ENCODE assay signal across 1 cellular context in the genomic region with DNA sequence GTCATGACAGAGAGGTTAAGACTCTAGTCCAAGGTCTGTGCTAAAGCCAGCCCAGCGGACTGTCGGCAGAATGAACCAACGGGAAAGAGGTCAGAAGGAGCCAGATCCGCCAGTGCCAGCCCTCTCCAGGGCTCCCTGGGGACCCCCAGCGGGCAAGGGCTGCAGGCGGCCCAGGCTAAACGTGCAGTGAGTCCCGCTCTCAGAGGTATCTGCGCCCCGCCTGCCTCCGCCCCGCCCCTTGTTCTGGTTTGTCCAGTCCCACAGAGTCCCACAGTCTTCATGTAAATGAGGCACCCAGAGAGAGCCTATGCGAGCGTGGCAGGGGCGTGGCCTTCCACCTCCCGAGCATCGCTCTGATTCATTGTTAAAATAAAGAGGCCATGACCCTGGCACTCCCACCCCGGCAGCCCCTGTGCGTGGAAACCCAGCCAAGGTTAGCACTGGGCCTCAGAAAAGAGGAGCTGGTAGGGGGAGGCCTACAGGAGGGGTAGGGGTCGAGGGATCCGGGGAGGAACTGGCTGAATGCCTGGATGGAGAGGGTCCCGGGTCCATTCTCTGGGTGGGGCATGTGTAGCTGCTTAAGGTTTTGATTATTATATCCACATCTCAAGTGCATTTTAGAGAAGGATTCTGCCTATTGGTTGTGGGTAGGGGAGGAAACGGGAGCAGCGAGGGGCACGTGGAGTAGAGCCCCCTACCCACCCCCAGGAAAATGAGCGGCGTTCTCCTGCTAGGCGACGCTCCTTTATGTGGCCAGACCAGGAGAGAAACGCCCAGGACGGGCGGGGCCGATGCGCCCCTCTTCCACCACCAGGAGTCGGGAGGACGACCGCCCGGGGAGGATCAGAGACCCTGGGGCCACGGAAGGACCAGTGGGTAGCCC.
TF ChIP-seq lines count a peak whose summit lies in the region.

A gene with protein sequence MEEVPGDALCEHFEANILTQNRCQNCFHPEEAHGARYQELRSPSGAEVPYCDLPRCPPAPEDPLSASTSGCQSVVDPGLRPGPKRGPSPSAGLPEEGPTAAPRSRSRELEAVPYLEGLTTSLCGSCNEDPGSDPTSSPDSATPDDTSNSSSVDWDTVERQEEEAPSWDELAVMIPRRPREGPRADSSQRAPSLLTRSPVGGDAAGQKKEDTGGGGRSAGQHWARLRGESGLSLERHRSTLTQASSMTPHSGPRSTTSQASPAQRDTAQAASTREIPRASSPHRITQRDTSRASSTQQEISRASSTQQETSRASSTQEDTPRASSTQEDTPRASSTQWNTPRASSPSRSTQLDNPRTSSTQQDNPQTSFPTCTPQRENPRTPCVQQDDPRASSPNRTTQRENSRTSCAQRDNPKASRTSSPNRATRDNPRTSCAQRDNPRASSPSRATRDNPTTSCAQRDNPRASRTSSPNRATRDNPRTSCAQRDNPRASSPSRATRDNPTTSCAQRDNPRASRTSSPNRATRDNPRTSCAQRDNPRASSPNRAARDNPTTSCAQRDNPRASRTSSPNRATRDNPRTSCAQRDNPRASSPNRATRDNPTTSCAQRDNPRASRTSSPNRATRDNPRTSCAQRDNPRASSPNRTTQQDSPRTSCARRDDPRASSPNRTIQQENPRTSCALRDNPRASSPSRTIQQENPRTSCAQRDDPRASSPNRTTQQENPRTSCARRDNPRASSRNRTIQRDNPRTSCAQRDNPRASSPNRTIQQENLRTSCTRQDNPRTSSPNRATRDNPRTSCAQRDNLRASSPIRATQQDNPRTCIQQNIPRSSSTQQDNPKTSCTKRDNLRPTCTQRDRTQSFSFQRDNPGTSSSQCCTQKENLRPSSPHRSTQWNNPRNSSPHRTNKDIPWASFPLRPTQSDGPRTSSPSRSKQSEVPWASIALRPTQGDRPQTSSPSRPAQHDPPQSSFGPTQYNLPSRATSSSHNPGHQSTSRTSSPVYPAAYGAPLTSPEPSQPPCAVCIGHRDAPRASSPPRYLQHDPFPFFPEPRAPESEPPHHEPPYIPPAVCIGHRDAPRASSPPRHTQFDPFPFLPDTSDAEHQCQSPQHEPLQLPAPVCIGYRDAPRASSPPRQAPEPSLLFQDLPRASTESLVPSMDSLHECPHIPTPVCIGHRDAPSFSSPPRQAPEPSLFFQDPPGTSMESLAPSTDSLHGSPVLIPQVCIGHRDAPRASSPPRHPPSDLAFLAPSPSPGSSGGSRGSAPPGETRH (N-terminal part only) (plus strand): TSS at position 392 of the 883 bp plus-strand sequence. CDS start 4,318 bp downstream, outside the sequence.

TF ChIP-seq in HEK293, 187 proteins besides CTCF, POLR2A, EP300 and RAD21 (continued from another document and continues in another):
- TF ChIP-seq KLF7 (tag by site-specific recombination; IDR thresholded peaks at IDR 0.05; ENCODE audit: borderline replicate concordance) (no peak), OSR2 (tag by site-specific recombination; IDR thresholded peaks at IDR 0.05) (no peak), ZNF114 (tag by site-specific recombination; IDR thresholded peaks at IDR 0.05) (no peak), ZNF211 (tag by site-specific recombination; IDR thresholded peaks at IDR 0.05; ENCODE audit: low read depth) (no peak), ZFP69B (tag by site-specific recombination; IDR thresholded peaks at IDR 0.05) (no peak), ZNF610 (tag by site-specific recombination; IDR thresholded peaks at IDR 0.05; ENCODE audit: borderline replicate concordance) (no peak), ZNF302 (tag by site-specific recombination; IDR thresholded peaks at IDR 0.05; ENCODE audit: low read depth) (no peak), ZNF600 (tag by site-specific recombination; IDR thresholded peaks at IDR 0.05) (0 out of 2 replicates have a peak, but pooled peaks have one; percentile 40), ZNF629 (tag by site-specific recombination; IDR thresholded peaks at IDR 0.05) (peak; percentile 32; the same call in 1 of the 2 replicates), SP7 (tag by site-specific recombination; IDR thresholded peaks at IDR 0.05) (peak; percentile 41; the same call in 1 of the 2 replicates), ZSCAN16 (tag by site-specific recombination; IDR thresholded peaks at IDR 0.05) (no peak), ZNF391 (tag by site-specific recombination; IDR thresholded peaks at IDR 0.05; ENCODE audit: borderline replicate concordance, low read depth) (no peak), ZNF366 (tag by site-specific recombination; conservative IDR thresholded peaks at IDR 0.05) (no peak), SP2 (tag by site-specific recombination; IDR thresholded peaks at IDR 0.05) (peak; percentile 75), ZBTB7A (tag by site-specific recombination; IDR thresholded peaks at IDR 0.05; ENCODE audit: low read depth) (no peak), SP3 (tag by site-specific recombination; IDR thresholded peaks at IDR 0.05) (peak; percentile 35; the same call in 1 of the 2 replicates), ZNF202 (tag by site-specific recombination; IDR thresholded peaks at IDR 0.05; ENCODE audit: borderline replicate concordance) (no peak), ZNF544 (tag by site-specific recombination; IDR thresholded peaks at IDR 0.05) (no peak), ZNF19 (tag by site-specific recombination; IDR thresholded peaks at IDR 0.05; ENCODE audit: low read depth) (no peak), MEIS1 (CRISPR knock-in tag; IDR thresholded peaks at IDR 0.05; ENCODE audit: borderline replicate concordance) (no peak), ZNF138 (tag by site-specific recombination; IDR thresholded peaks at IDR 0.05; ENCODE audit: borderline replicate concordance) (no peak), KLF10 (tag by site-specific recombination; IDR thresholded peaks at IDR 0.05) (0 out of 2 replicates have a peak, but pooled peaks have one; percentile 20), ZNF510 (tag by site-specific recombination; IDR thresholded peaks at IDR 0.05; ENCODE audit: insufficient replicate concordance) (no peak), ZNF558 (tag by site-specific recombination; IDR thresholded peaks at IDR 0.05) (no peak), KLF9 (tag by site-specific recombination; IDR thresholded peaks at IDR 0.05; ENCODE audit: low read depth) (peak; percentile 80; the same call in 1 of the 2 replicates), GLIS1 (tag by site-specific recombination; IDR thresholded peaks at IDR 0.05) (peak; percentile 78), ZNF354C (tag by site-specific recombination; IDR thresholded peaks at IDR 0.05; ENCODE audit: borderline replicate concordance, low read depth) (no peak), ZNF23 (tag by site-specific recombination; IDR thresholded peaks at IDR 0.05; ENCODE audit: borderline replicate concordance) (no peak), KLF8 (tag by site-specific recombination; IDR thresholded peaks at IDR 0.05) (peak; percentile 51; the same call in 1 of the 2 replicates), GFI1B (tag by site-specific recombination; IDR thresholded peaks at IDR 0.05) (no peak)
- TF ChIP-seq, protein P1, sequence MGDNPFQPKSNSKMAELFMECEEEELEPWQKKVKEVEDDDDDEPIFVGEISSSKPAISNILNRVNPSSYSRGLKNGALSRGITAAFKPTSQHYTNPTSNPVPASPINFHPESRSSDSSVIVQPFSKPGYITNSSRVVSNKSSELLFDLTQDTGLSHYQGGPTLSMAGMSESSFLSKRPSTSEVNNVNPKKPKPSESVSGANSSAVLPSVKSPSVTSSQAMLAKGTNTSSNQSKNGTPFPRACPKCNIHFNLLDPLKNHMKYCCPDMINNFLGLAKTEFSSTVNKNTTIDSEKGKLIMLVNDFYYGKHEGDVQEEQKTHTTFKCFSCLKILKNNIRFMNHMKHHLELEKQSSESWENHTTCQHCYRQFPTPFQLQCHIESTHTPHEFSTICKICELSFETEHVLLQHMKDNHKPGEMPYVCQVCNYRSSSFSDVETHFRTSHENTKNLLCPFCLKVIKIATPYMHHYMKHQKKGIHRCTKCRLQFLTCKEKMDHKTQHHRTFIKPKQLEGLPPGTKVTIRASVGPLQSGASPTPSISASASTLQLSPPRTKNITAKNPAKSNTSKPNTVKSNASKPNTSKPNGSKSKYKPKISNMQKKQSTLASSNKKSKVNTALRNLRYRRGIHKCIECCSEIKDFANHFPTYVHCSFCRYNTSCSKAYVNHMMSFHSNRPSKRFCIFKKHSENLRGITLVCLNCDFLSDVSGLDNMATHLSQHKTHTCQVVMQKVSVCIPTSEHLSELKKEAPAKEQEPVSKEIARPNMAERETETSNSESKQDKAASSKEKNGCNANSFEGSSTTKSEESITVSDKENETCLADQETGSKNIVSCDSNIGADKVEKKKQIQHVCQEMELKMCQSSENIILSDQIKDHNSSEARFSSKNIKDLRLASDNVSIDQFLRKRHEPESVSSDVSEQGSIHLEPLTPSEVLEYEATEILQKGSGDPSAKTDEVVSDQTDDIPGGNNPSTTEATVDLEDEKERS (tag by site-specific recombination; IDR thresholded peaks at IDR 0.05) = no peak
- TF ChIP-seq, protein P2, sequence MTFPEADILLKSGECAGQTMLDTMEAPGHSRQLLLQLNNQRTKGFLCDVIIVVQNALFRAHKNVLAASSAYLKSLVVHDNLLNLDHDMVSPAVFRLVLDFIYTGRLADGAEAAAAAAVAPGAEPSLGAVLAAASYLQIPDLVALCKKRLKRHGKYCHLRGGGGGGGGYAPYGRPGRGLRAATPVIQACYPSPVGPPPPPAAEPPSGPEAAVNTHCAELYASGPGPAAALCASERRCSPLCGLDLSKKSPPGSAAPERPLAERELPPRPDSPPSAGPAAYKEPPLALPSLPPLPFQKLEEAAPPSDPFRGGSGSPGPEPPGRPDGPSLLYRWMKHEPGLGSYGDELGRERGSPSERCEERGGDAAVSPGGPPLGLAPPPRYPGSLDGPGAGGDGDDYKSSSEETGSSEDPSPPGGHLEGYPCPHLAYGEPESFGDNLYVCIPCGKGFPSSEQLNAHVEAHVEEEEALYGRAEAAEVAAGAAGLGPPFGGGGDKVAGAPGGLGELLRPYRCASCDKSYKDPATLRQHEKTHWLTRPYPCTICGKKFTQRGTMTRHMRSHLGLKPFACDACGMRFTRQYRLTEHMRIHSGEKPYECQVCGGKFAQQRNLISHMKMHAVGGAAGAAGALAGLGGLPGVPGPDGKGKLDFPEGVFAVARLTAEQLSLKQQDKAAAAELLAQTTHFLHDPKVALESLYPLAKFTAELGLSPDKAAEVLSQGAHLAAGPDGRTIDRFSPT (tag by site-specific recombination; IDR thresholded peaks at IDR 0.05) = peak; percentile 75; the same call in 1 of the 2 replicates
- TF ChIP-seq, protein P3, sequence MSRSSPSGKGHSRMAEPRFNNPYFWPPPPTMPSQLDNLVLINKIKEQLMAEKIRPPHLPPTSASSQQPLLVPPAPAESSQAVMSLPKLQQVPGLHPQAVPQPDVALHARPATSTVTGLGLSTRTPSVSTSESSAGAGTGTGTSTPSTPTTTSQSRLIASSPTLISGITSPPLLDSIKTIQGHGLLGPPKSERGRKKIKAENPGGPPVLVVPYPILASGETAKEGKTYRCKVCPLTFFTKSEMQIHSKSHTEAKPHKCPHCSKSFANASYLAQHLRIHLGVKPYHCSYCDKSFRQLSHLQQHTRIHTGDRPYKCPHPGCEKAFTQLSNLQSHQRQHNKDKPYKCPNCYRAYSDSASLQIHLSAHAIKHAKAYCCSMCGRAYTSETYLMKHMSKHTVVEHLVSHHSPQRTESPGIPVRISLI (tag by site-specific recombination; IDR thresholded peaks at IDR 0.05) = no peak
- TF ChIP-seq, protein P4, sequence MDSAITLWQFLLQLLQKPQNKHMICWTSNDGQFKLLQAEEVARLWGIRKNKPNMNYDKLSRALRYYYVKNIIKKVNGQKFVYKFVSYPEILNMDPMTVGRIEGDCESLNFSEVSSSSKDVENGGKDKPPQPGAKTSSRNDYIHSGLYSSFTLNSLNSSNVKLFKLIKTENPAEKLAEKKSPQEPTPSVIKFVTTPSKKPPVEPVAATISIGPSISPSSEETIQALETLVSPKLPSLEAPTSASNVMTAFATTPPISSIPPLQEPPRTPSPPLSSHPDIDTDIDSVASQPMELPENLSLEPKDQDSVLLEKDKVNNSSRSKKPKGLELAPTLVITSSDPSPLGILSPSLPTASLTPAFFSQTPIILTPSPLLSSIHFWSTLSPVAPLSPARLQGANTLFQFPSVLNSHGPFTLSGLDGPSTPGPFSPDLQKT (IDR thresholded peaks at IDR 0.05; ENCODE audit: borderline replicate concordance, low read depth, low read length) = no peak
- TF ChIP-seq, protein P5, sequence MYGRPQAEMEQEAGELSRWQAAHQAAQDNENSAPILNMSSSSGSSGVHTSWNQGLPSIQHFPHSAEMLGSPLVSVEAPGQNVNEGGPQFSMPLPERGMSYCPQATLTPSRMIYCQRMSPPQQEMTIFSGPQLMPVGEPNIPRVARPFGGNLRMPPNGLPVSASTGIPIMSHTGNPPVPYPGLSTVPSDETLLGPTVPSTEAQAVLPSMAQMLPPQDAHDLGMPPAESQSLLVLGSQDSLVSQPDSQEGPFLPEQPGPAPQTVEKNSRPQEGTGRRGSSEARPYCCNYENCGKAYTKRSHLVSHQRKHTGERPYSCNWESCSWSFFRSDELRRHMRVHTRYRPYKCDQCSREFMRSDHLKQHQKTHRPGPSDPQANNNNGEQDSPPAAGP (tag by site-specific recombination; IDR thresholded peaks at IDR 0.05) = peak; percentile 46; the same call in 1 of the 2 replicates
- TF ChIP-seq, protein P6, sequence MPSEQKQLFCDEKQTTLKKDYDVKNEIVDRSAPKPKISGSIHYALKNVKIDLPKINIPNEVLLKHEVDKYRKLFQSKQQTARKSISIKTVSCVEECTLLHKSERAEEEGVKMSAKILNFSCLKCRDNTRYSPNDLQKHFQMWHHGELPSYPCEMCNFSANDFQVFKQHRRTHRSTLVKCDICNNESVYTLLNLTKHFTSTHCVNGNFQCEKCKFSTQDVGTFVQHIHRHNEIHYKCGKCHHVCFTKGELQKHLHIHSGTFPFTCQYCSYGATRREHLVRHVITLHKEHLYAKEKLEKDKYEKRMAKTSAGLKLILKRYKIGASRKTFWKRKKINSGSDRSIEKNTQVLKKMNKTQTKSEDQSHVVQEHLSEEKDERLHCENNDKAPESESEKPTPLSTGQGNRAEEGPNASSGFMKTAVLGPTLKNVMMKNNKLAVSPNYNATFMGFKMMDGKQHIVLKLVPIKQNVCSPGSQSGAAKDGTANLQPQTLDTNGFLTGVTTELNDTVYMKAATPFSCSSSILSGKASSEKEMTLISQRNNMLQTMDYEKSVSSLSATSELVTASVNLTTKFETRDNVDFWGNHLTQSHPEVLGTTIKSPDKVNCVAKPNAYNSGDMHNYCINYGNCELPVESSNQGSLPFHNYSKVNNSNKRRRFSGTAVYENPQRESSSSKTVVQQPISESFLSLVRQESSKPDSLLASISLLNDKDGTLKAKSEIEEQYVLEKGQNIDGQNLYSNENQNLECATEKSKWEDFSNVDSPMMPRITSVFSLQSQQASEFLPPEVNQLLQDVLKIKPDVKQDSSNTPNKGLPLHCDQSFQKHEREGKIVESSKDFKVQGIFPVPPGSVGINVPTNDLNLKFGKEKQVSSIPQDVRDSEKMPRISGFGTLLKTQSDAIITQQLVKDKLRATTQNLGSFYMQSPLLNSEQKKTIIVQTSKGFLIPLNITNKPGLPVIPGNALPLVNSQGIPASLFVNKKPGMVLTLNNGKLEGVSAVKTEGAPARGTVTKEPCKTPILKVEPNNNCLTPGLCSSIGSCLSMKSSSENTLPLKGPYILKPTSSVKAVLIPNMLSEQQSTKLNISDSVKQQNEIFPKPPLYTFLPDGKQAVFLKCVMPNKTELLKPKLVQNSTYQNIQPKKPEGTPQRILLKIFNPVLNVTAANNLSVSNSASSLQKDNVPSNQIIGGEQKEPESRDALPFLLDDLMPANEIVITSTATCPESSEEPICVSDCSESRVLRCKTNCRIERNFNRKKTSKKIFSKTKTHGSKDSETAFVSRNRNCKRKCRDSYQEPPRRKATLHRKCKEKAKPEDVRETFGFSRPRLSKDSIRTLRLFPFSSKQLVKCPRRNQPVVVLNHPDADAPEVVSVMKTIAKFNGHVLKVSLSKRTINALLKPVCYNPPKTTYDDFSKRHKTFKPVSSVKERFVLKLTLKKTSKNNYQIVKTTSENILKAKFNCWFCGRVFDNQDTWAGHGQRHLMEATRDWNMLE (tag by site-specific recombination; conservative IDR thresholded peaks at IDR 0.05; ENCODE audit: low read depth) = no peak
